Comparison of ENCODE assay signal across 1 cellular context in genomic region chr2:37851828-37852584, GRCh38.
TF ChIP-seq lines count a peak whose summit lies in the region.

No MANE protein-coding gene starts in this region.

TF ChIP-seq in GM12878, 131 proteins besides CTCF, POLR2A, EP300 and RAD21 (continued from another document):
- TF ChIP-seq CUX1 (IDR thresholded peaks at IDR 0.05; ENCODE audit: insufficient replicate concordance, low read depth, low read length) (peak; percentile 66), SKIL (IDR thresholded peaks at IDR 0.05; ENCODE audit: low read depth, poor library complexity, severe bottlenecking) (peak; percentile 89), MTA2 (IDR thresholded peaks at IDR 0.05; ENCODE audit: low read depth) (peak; percentile 79), IKZF1 (conservative IDR thresholded peaks at IDR 0.05) (peak; percentile 97), RFX5 (IDR thresholded peaks at IDR 0.05; ENCODE audit: low read depth, low read length) (peak; percentile 27; the same call in 1 of the 2 replicates), PRDM15 (CRISPR knock-in tag; IDR thresholded peaks at IDR 0.05) (no peak), IRF3 (IDR thresholded peaks at IDR 0.05) (no peak), CBX3 (IDR thresholded peaks at IDR 0.05; ENCODE audit: borderline replicate concordance, low read depth) (no peak), DPF2 (IDR thresholded peaks at IDR 0.05) (peak; percentile 75), ZNF217 (IDR thresholded peaks at IDR 0.05) (0 out of 2 replicates have a peak, but pooled peaks have one; percentile 33), RUNX3 (IDR thresholded peaks at IDR 0.05; ENCODE audit: low read length) (peak; percentile 76), ZNF24 (IDR thresholded peaks at IDR 0.05) (peak; percentile 72), BHLHE40 (IDR thresholded peaks at IDR 0.05; ENCODE audit: borderline replicate concordance in 1 of 2, low read depth in 2 of 2, low read length in 1 of 2) (peak; percentile 82 to 90), ESRRA (IDR thresholded peaks at IDR 0.05; ENCODE audit: low read length) (no peak), PAX5 (IDR thresholded peaks at IDR 0.05; ENCODE audit: borderline replicate concordance, low read depth, low read length) (no peak), CHD1 (IDR thresholded peaks at IDR 0.05; ENCODE audit: low read depth, low read length) (no peak)
TF ChIP-seq in GM12878: peak in this region for 32.
